1 cellular context compared by ENCODE assay signal in genomic region chr11:67355794-67356550, GRCh38.
TF ChIP-seq lines count a peak whose summit lies in the region.

No MANE protein-coding gene starts in this region.

TF ChIP-seq in HCT116, 20 proteins besides CTCF, POLR2A, EP300 and RAD21 (continued from another document):
- TF ChIP-seq, protein P1, sequence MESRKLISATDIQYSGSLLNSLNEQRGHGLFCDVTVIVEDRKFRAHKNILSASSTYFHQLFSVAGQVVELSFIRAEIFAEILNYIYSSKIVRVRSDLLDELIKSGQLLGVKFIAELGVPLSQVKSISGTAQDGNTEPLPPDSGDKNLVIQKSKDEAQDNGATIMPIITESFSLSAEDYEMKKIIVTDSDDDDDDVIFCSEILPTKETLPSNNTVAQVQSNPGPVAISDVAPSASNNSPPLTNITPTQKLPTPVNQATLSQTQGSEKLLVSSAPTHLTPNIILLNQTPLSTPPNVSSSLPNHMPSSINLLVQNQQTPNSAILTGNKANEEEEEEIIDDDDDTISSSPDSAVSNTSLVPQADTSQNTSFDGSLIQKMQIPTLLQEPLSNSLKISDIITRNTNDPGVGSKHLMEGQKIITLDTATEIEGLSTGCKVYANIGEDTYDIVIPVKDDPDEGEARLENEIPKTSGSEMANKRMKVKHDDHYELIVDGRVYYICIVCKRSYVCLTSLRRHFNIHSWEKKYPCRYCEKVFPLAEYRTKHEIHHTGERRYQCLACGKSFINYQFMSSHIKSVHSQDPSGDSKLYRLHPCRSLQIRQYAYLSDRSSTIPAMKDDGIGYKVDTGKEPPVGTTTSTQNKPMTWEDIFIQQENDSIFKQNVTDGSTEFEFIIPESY (IDR thresholded peaks at IDR 0.05; ENCODE audit: extremely low read depth, insufficient replicate concordance, low read length) = no peak
- no peak for TF ChIP-seq POLR2AphosphoS5 (IDR thresholded peaks at IDR 0.05; ENCODE audit: low read depth, low read length)
- no peak for TF ChIP-seq FOSL1 (IDR thresholded peaks at IDR 0.05; ENCODE audit: low read depth)
- no peak for TF ChIP-seq CEBPB (IDR thresholded peaks at IDR 0.05; ENCODE audit: low read depth)
- TF ChIP-seq TCF7L2 (IDR thresholded peaks at IDR 0.05; ENCODE audit: borderline replicate concordance, extremely low read depth, insufficient read depth, insufficient read length) = no peak
- no peak for TF ChIP-seq CBX3 (IDR thresholded peaks at IDR 0.05; ENCODE audit: low read depth)
- TF ChIP-seq SP1 (IDR thresholded peaks at IDR 0.05; ENCODE audit: low read depth) = no peak
- TF ChIP-seq ZFX (IDR thresholded peaks at IDR 0.05) = no peak
- no peak for TF ChIP-seq ZNF274 (IDR thresholded peaks at IDR 0.05; ENCODE audit: low read depth, low read length)
- no peak for TF ChIP-seq JUND (IDR thresholded peaks at IDR 0.05)
- no peak for TF ChIP-seq EZH2 (IDR thresholded peaks at IDR 0.05)
- no peak for TF ChIP-seq SRF (IDR thresholded peaks at IDR 0.05; ENCODE audit: low read depth)
- no peak for TF ChIP-seq EGR1 (IDR thresholded peaks at IDR 0.05; ENCODE audit: low read depth)
- no peak for TF ChIP-seq ATF3 (IDR thresholded peaks at IDR 0.05)
